21 cellular contexts compared by ENCODE assay signal in genomic region chr20:14696937-14697336, GRCh38.
DNase-seq lines count a peak whose midpoint lies in the region; TF ChIP-seq lines count a peak whose summit lies in the region.
"Had no signal": no experiment of that assay in that cellular context is flagged by ENCODE, and none has a peak within 500 bp of the region (broad histone marks: within the 10 kb centered on the region; RNA-seq: fewer than 3 reads in every experiment).

No MANE protein-coding gene starts in this region.

- TF ChIP-seq POLR2A in transverse colon (IDR thresholded peaks at IDR 0.05): no peak

- no peak overlapping the region for H3K27ac ChIP-seq in transverse colon
- H3K27ac ChIP-seq: C4-2B, SJSA1 had no signal

- peak overlapping the region; percentile 32 for H3K27ac Mint-ChIP-seq in mesothelial cell of epicardium
- H3K27ac Mint-ChIP-seq: B cell; CD8-positive, alpha-beta T cell; IgD-negative memory B cell had no signal

- no peaks in the 10 kb centered on the region for H3K36me3 ChIP-seq in MG63
- H3K36me3 ChIP-seq in transverse colon: no peaks in the 10 kb centered on the region
- H3K36me3 ChIP-seq: SJSA1 had no signal

- no peaks in the 10 kb centered on the region for H3K36me3 Mint-ChIP-seq in mesothelial cell of epicardium
- H3K36me3 Mint-ChIP-seq: CD8-positive, alpha-beta T cell; IgD-negative memory B cell had no signal

- TF ChIP-seq CTCF in mesothelial cell of epicardium (IDR thresholded peaks at IDR 0.05; ENCODE audit: unreplicated experiment) (no peak), transverse colon (IDR thresholded peaks at IDR 0.05) (no peak)

- peaks cover 3% of the 10 kb centered on the region for H3K9me3 Mint-ChIP-seq in mesothelial cell of epicardium
- H3K9me3 Mint-ChIP-seq: IgD-negative memory B cell had no signal

- no peak overlapping the region for H3K4me3 Mint-ChIP-seq in mesothelial cell of epicardium
- H3K4me3 Mint-ChIP-seq: B cell; CD8-positive, alpha-beta T cell; IgD-negative memory B cell had no signal

- TF ChIP-seq EP300 in transverse colon (IDR thresholded peaks at IDR 0.05; ENCODE audit: low read depth): no peak

- H3K4me1 Mint-ChIP-seq in mesothelial cell of epicardium: peaks cover 69% of the 10 kb centered on the region
- H3K4me1 Mint-ChIP-seq: B cell, IgD-negative memory B cell had no signal

- H3K4me1 ChIP-seq in transverse colon: peaks cover 0 to 27% (median 12%) of the 10 kb centered on the region in 4 donors
- H3K4me1 ChIP-seq: SJSA1 had no signal

- H3K4me3 ChIP-seq in MG63 (no peak overlapping the region), transverse colon (no peak overlapping the region)
- H3K4me3 ChIP-seq: SJSA1 had no signal

- H3K27me3 Mint-ChIP-seq in mesothelial cell of epicardium (ENCODE audit: low read depth): no peaks in the 10 kb centered on the region
- H3K27me3 Mint-ChIP-seq: IgD-negative memory B cell had no signal

- in situ Hi-C loops in transverse colon (cut with MboI; ENCODE audit: low pct_ligation_motif_present in 1 of 4, low pct_unique_long_range_greater_than_20kb in 1 of 4, low sequenced_read_pairs in 3 of 4): no loop called here

- peak; percentile 11 for DNase-seq in MG63
- DNase-seq in dermis microvascular lymphatic vessel endothelial cell (ENCODE audit: low read depth in 2 of 2): peak; percentile 38 to 64
- DNase-seq in mesothelial cell of epicardium (ENCODE audit: low spot score in 2 of 2, unreplicated experiment in 2 of 2): no peak
- DNase-seq in transverse colon: peak; percentile 12
- DNase-seq in ecto neural progenitor cell (ENCODE audit: low spot score): no peak
- no peak for DNase-seq in stimulated activated CD4-positive, alpha-beta T cell treated with anti-CD3 and anti-CD28 coated beads, Interleukin-2, amount 100 ng/mL, for 48 hours
- no peak for DNase-seq in SKM-1 (lab: John Stamatoyannopoulos, UW; ENCODE audit: unreplicated experiment)
- DNase-seq: Caco-2; CD8-positive, alpha-beta T cell; EL; GF-D8; NCI-H1092; NCI-H1436 treated with DMSO at 0.1 percent for 48 hours; NCI-H187 treated with DMSO at 0.1 percent for 48 hours; NCI-H345; NCI-H510A treated with DMSO at 0.1 percent for 48 hours; NCI-H748 treated with DMSO at 0.1 percent for 48 hours had no signal

- 44 to 48% methylated on average over 4 of the region's 4 CpGs for WGBS in transverse colon (ENCODE audit: low coverage in 1 of 2), 2 donors

- H3K9me3 ChIP-seq in MG63: no peaks in the 10 kb centered on the region
- no peaks in the 10 kb centered on the region for H3K9me3 ChIP-seq in transverse colon
- H3K9me3 ChIP-seq: Caco-2, SJSA1 had no signal

- intact Hi-C loops in transverse colon (cut with DNase I; ENCODE audit: low total_unique reads): no loop called here

- no peaks in the 10 kb centered on the region for H3K27me3 ChIP-seq in MG63
- no peaks in the 10 kb centered on the region for H3K27me3 ChIP-seq in transverse colon
- H3K27me3 ChIP-seq: SJSA1 had no signal

Comparison
In these comparisons a context has a peak if more than half of its experiments do, and no peak if none do; other contexts are left out.
1. DNase-seq: peak in MG63 (single experiment), dermis microvascular lymphatic vessel endothelial cell (2 of 2) and transverse colon (single experiment); none in mesothelial cell of epicardium (0 of 2), ecto neural progenitor cell (single experiment), stimulated activated CD4-positive, alpha-beta T cell treated with anti-CD3 and anti-CD28 coated beads, Interleukin-2, amount 100 ng/mL, for 48 hours (0 of 2) and SKM-1 (single experiment).